In genomic region chr2:143163499-143163898, GRCh38 we compare ENCODE assay signal across 30 cellular contexts. TPM values are rescaled to one million over a fixed set of nuclear protein-coding genes. Genes with fewer than 3 reads are reported as not detected.
"Had no signal": no experiment of that assay in that cellular context is flagged by ENCODE, and none has a peak within 500 bp of the region (broad histone marks: within the 10 kb centered on the region; RNA-seq: fewer than 3 reads in every experiment).

No MANE protein-coding gene starts in this region.

- H3K4me3 Mint-ChIP-seq: activated CD8-positive, alpha-beta T cell treated with anti-CD3 and anti-CD28 coated beads for 36 hours; activated naive CD4-positive, alpha-beta T cell treated with anti-CD3 and anti-CD28 coated beads for 36 hours; activated naive CD4-positive, alpha-beta T cell treated with anti-CD3 and anti-CD28 coated beads, Interleukin-2, amount 50 U/mL, for 24 hours; activated T-cell treated with anti-CD3 and anti-CD28 coated beads, Interleukin-2, amount 50 U/mL, for 4 hours; central memory CD8-positive, alpha-beta T cell; dendritic cell treated with granulocyte-macrophage colony-stimulating factor and Interleukin-4, amounts not matched to agents 40 ng/mL and 50 ng/mL, for 4 days; endodermal cell; WTC11 had no signal

- H3K9me3 Mint-ChIP-seq: activated CD8-positive, alpha-beta T cell treated with anti-CD3 and anti-CD28 coated beads for 36 hours; activated naive CD4-positive, alpha-beta T cell treated with anti-CD3 and anti-CD28 coated beads for 36 hours; activated naive CD4-positive, alpha-beta T cell treated with anti-CD3 and anti-CD28 coated beads, Interleukin-2, amount 50 U/mL, for 24 hours; activated T-cell treated with anti-CD3 and anti-CD28 coated beads, Interleukin-2, amount 50 U/mL, for 4 hours; activated T-helper 2 cell treated with anti-CD3 and anti-CD28 coated beads, Interferon-gamma antibody, Interleukin-2, Interleukin-4, amounts not matched to agents 10 μg/mL and 5 μg/mL and 100 μg/mL, durations not matched to agents 14 hours and 24 hours and 36 hours; central memory CD8-positive, alpha-beta T cell; dendritic cell treated with granulocyte-macrophage colony-stimulating factor and Interleukin-4, amounts not matched to agents 40 ng/mL and 50 ng/mL, for 4 days; endodermal cell; WTC11 had no signal

- H3K27ac Mint-ChIP-seq: activated naive CD4-positive, alpha-beta T cell treated with anti-CD3 and anti-CD28 coated beads for 36 hours; activated T-helper 2 cell treated with anti-CD3 and anti-CD28 coated beads, Interferon-gamma antibody, Interleukin-2, Interleukin-4, amounts not matched to agents 10 μg/mL and 5 μg/mL and 100 μg/mL, durations not matched to agents 14 hours and 24 hours and 36 hours; dendritic cell treated with granulocyte-macrophage colony-stimulating factor and Interleukin-4, amounts not matched to agents 40 ng/mL and 50 ng/mL, for 4 days; endodermal cell; WTC11 had no signal

- FAIRE-seq: astrocyte, bronchial epithelial cell, frontal cortex had no signal

- H3K27me3 ChIP-seq: brain microvascular endothelial cell had no signal

- H3K36me3 ChIP-seq: brain microvascular endothelial cell had no signal

- ATAC-seq: activated CD8-positive, alpha-beta T cell treated with anti-CD3 and anti-CD28 coated beads for 36 hours; activated T-cell treated with anti-CD3 and anti-CD28 coated beads, Interleukin-2, amount 50 U/mL, for 4 hours; esophagus mucosa; WTC11 had no signal

- H3K27me3 Mint-ChIP-seq: activated CD8-positive, alpha-beta T cell treated with anti-CD3 and anti-CD28 coated beads for 36 hours; activated naive CD4-positive, alpha-beta T cell treated with anti-CD3 and anti-CD28 coated beads, Interleukin-2, amount 50 U/mL, for 24 hours; central memory CD8-positive, alpha-beta T cell; dendritic cell treated with granulocyte-macrophage colony-stimulating factor and Interleukin-4, amounts not matched to agents 40 ng/mL and 50 ng/mL, for 4 days had no signal

- H3K36me3 Mint-ChIP-seq: WTC11 had no signal

- H3K4me3 ChIP-seq: coronary artery, dorsolateral prefrontal cortex had no signal

- H3K27ac ChIP-seq: brain microvascular endothelial cell, coronary artery, dorsolateral prefrontal cortex, VCaP had no signal

- DNase-seq: activated CD4-positive, alpha-beta T cell treated with anti-CD3 and anti-CD28 coated beads for 48 hours; activated CD4-positive, alpha-beta T cell treated with anti-CD3 and anti-CD28 coated beads, Interleukin-2, amount 50 U/mL, for 1 hour; activated CD4-positive, alpha-beta T cell treated with anti-CD3 and anti-CD28 coated beads, Interleukin-2, amount 50 U/mL, for 48 hours; activated CD8-positive, alpha-beta memory T cell treated with anti-CD3 and anti-CD28 coated beads for 24 hours; activated CD8-positive, alpha-beta T cell treated with anti-CD3 and anti-CD28 coated beads for 36 hours; activated effector memory CD4-positive, alpha-beta T cell treated with anti-CD3 and anti-CD28 coated beads, Interleukin-2, amount 50 U/mL, for 16 hours; activated naive CD4-positive, alpha-beta T cell treated with anti-CD3 and anti-CD28 coated beads for 36 hours; activated T-cell treated with anti-CD3 and anti-CD28 coated beads, Interleukin-2, amount 50 U/mL, for 4 hours; amniotic stem cell; anterior cingulate cortex; brain microvascular endothelial cell; dorsolateral prefrontal cortex; effector memory CD4-positive, alpha-beta T cell; endodermal cell; foreskin fibroblast; head of caudate nucleus; T-helper 1 cell; T-helper 2 cell had no signal

- H3K4me1 Mint-ChIP-seq: WTC11 had no signal

RNA-seq across cellular contexts. Expression of gene ARHGAP15, which starts 34.3 kb away (rescaled TPM):
- total RNA-seq: astrocyte, bronchial epithelial cell, epithelial cell of proximal tubule had no signal
